ENCODE assay signal across 22 cellular contexts in genomic region chr19:41740415-41741243, GRCh38. TPM values are rescaled to one million over a fixed set of nuclear protein-coding genes. Genes with fewer than 3 reads are reported as not detected.
A peak's percentile ranks its signal among the peaks of the same experiment; 100 is the strongest.
DNase-seq lines count a peak whose midpoint lies in the region; ATAC-seq lines count a peak whose summit lies in the region.
"Had no signal": no experiment of that assay in that cellular context is flagged by ENCODE, and none has a peak within 500 bp of the region (broad histone marks: within the 10 kb centered on the region; RNA-seq: fewer than 3 reads in every experiment).

No MANE protein-coding gene starts in this region.

- peak overlapping the region; percentile 20 for H3K4me3 Mint-ChIP-seq in activated naive CD8-positive, alpha-beta T cell treated with anti-CD3 and anti-CD28 coated beads for 36 hours
- H3K4me3 Mint-ChIP-seq: stimulated activated memory B cell treated with anti-CD40 and anti-IgM and Interleukin-4, amounts not matched to agents 10 μg/mL and 1 μg/mL and 100 μg/mL, for 72 hours had no signal

- H3K27ac ChIP-seq in mucosa of rectum (ENCODE audit: low read depth in 2 of 2, low read length in 2 of 2), result peak overlapping the region; percentile 82 to 83
- H3K27ac ChIP-seq: tibial nerve had no signal

- H3K36me3 ChIP-seq in mucosa of rectum (ENCODE audit: control insufficient read depth in 2 of 2, insufficient read depth in 2 of 2, low read length in 2 of 2), result no peaks in the 10 kb centered on the region
- H3K36me3 ChIP-seq: tibial nerve had no signal

- H3K27me3 ChIP-seq in mucosa of rectum (ENCODE audit: control insufficient read depth in 2 of 2, insufficient read depth in 2 of 2, low read length in 2 of 2), result no peaks in the 10 kb centered on the region

- H3K9me3 Mint-ChIP-seq in activated naive CD8-positive, alpha-beta T cell treated with anti-CD3 and anti-CD28 coated beads for 36 hours, result no peaks in the 10 kb centered on the region
- H3K9me3 Mint-ChIP-seq: stimulated activated memory B cell treated with anti-CD40 and anti-IgM and Interleukin-4, amounts not matched to agents 10 μg/mL and 1 μg/mL and 100 μg/mL, for 72 hours had no signal

- H3K9ac ChIP-seq in mucosa of rectum (ENCODE audit: low read depth in 1 of 2, low read length in 2 of 2), result no peak overlapping the region

- peaks cover 35 to 56% of the 10 kb centered on the region in 2 donors for H3K4me1 ChIP-seq in mucosa of rectum (ENCODE audit: control insufficient read depth in 2 of 2, insufficient read depth in 2 of 2, low read length in 2 of 2)
- H3K4me1 ChIP-seq: tibial nerve had no signal

- no peak for DNase-seq in activated CD4-positive, CD25-positive, alpha-beta regulatory T cell (lab: John Stamatoyannopoulos, UW)
- DNase-seq in DMS153 treated with DMSO at 0.1 percent for 48 hours (lab: John Stamatoyannopoulos, UW; ENCODE audit: unreplicated experiment) (peak; percentile 19), NCI-H226 (no peak), NCI-H526 (lab: John Stamatoyannopoulos, UW) (no peak)
- peak; percentile 48 for DNase-seq in activated naive CD8-positive, alpha-beta T cell treated with anti-CD3 and anti-CD28 coated beads for 36 hours
- DNase-seq: 8988T; activated effector memory CD4-positive, alpha-beta T cell treated with Interleukin-2 at 50 U/mL for 16 hours; anterior cingulate cortex; effector CD8-positive, alpha-beta T cell; glutamatergic neuron; Kasumi-1; NCI-H1092 treated with DMSO at 0.1 percent for 48 hours; NCI-H524; T1000 had no signal

- ATAC-seq in activated CD4-positive, CD25-positive, alpha-beta regulatory T cell treated with anti-CD3 and anti-CD28 coated beads, Interleukin-2, amount 50 U/mL, for 24 hours, result peak; percentile 53 to 66
- ATAC-seq in HG03565 (IDR thresholded peaks at IDR 0.05; ENCODE audit: unreplicated experiment), result no peak
- ATAC-seq: left lobe of liver; stimulated activated memory B cell treated with anti-CD40 and anti-IgM and Interleukin-4, amounts not matched to agents 10 μg/mL and 1 μg/mL and 100 μg/mL, for 72 hours had no signal

- H3K4me3 ChIP-seq in mucosa of rectum (ENCODE audit: low read length in 2 of 2), result no peak overlapping the region
- H3K4me3 ChIP-seq: tibial nerve had no signal

- H3K4me1 Mint-ChIP-seq in activated naive CD8-positive, alpha-beta T cell treated with anti-CD3 and anti-CD28 coated beads for 36 hours, result peaks cover 25% of the 10 kb centered on the region

- peaks cover 63% of the 10 kb centered on the region for H3K27me3 Mint-ChIP-seq in activated naive CD8-positive, alpha-beta T cell treated with anti-CD3 and anti-CD28 coated beads for 36 hours

- peak overlapping the region; percentile 62 for H3K27ac Mint-ChIP-seq in activated naive CD8-positive, alpha-beta T cell treated with anti-CD3 and anti-CD28 coated beads for 36 hours
- H3K27ac Mint-ChIP-seq: stimulated activated memory B cell treated with anti-CD40 and anti-IgM and Interleukin-4, amounts not matched to agents 10 μg/mL and 1 μg/mL and 100 μg/mL, for 72 hours had no signal

- H3K9me3 ChIP-seq in mucosa of rectum (ENCODE audit: control insufficient read depth in 2 of 2, low read length in 2 of 2), result no peaks in the 10 kb centered on the region
- H3K9me3 ChIP-seq: tibial nerve had no signal

- H3K36me3 Mint-ChIP-seq in activated naive CD8-positive, alpha-beta T cell treated with anti-CD3 and anti-CD28 coated beads for 36 hours, result no peaks in the 10 kb centered on the region
- H3K36me3 Mint-ChIP-seq: stimulated activated memory B cell treated with anti-CD40 and anti-IgM and Interleukin-4, amounts not matched to agents 10 μg/mL and 1 μg/mL and 100 μg/mL, for 72 hours had no signal

RNA-seq across cellular contexts. Expression of gene CEACAM6, which starts 14.7 kb away (rescaled TPM):
- total RNA-seq in activated naive CD8-positive, alpha-beta T cell treated with anti-CD3 and anti-CD28 coated beads for 36 hours, result not detected
- total RNA-seq: fibroblast of lung, H4, tibial nerve had no signal

RNA-seq across cellular contexts. Expression of gene CEACAM5, which starts 32.2 kb away (rescaled TPM):
- total RNA-seq in activated naive CD8-positive, alpha-beta T cell treated with anti-CD3 and anti-CD28 coated beads for 36 hours, result not detected
- total RNA-seq: fibroblast of lung, H4, tibial nerve had no signal

RNA-seq across cellular contexts. Expression of gene CEACAM7, which starts 52.6 kb away (rescaled TPM):
- total RNA-seq in activated naive CD8-positive, alpha-beta T cell treated with anti-CD3 and anti-CD28 coated beads for 36 hours, result not detected
- total RNA-seq: fibroblast of lung, H4, left lobe of liver, tibial nerve had no signal

RNA-seq across cellular contexts. Expression of gene CEACAM3, which starts 55.8 kb away (rescaled TPM):
- total RNA-seq in activated naive CD8-positive, alpha-beta T cell treated with anti-CD3 and anti-CD28 coated beads for 36 hours, result not detected
- total RNA-seq: fibroblast of lung, H4 had no signal

Comparison
In these comparisons a context has a peak if more than half of its experiments do, and no peak if none do; other contexts are left out.
1. DNase-seq: peak in DMS153 treated with DMSO at 0.1 percent for 48 hours (single experiment) and activated naive CD8-positive, alpha-beta T cell treated with anti-CD3 and anti-CD28 coated beads for 36 hours (single experiment); none in activated CD4-positive, CD25-positive, alpha-beta regulatory T cell (0 of 4), NCI-H226 (single experiment) and NCI-H526 (0 of 2).